Comparison of ENCODE assay signal across 35 cellular contexts in the genomic region with DNA sequence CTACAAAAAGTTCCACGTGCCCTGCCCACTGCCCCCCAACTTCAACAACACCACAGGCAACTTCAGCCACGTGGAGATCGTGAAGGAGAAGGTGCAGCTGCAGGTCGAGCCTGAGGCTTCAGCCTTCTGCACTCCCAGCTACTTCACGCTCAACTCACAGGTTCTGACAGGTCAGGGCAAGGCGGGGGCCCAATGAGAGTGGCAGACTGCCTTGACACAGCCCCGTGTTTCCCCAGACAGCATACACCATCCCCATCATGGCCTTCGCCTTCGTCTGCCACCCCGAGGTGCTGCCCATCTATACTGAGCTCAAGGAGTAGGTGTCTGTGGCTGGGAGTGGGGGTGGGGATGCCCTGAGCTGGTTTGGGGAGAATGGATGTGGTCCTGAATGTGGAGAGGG. TPM values are rescaled to one million over a fixed set of nuclear protein-coding genes. Genes with fewer than 3 reads are reported as not detected.
"Had no signal": no experiment of that assay in that cellular context is flagged by ENCODE, and none has a peak within 500 bp of the region (broad histone marks: within the 10 kb centered on the region; RNA-seq: fewer than 3 reads in every experiment).

No MANE protein-coding gene starts in this region.

- H3K9me3 ChIP-seq: ascending aorta, Peyer's patch had no signal

- H3K4me1 ChIP-seq: ascending aorta, Peyer's patch had no signal

- H3K27me3 ChIP-seq: ascending aorta, Peyer's patch had no signal

- DNase-seq: activated CD4-positive, alpha-beta memory T cell treated with anti-CD3 and anti-CD28 coated beads, Interleukin-2, amount 10 ng/mL, durations not matched to agents 7 days and 5 days; activated CD4-positive, alpha-beta T cell treated with anti-CD3 and anti-CD28 coated beads for 1 hour; activated CD4-positive, alpha-beta T cell treated with anti-CD3 and anti-CD28 coated beads for 48 hours; activated CD4-positive, CD25-positive, alpha-beta regulatory T cell; activated CD8-positive, alpha-beta memory T cell treated with anti-CD3 and anti-CD28 coated beads for 24 hours; activated CD8-positive, alpha-beta memory T cell treated with anti-CD3 and anti-CD28 coated beads, Interleukin-2, amount 10 ng/mL, durations not matched to agents 7 days and 5 days; activated CD8-positive, alpha-beta memory T cell treated with anti-CD3 and anti-CD28 coated beads, Interleukin-2, amount 50 U/mL, for 48 hours; activated effector memory CD4-positive, alpha-beta T cell treated with Interleukin-2 at 50 U/mL for 16 hours; activated naive CD4-positive, alpha-beta T cell treated with anti-CD3 and anti-CD28 coated beads, Interleukin-2, amount 50 U/mL, for 16 hours; activated naive CD8-positive, alpha-beta T cell treated with anti-CD3 and anti-CD28 coated beads for 36 hours; activated T-cell treated with anti-CD3 and anti-CD28 coated beads, Interleukin-2, amount 50 U/mL, for 48 hours; amniotic stem cell; Karpas-422; NCI-H1105; NCI-H1417 treated with DMSO at 0.1 percent for 48 hours; NCI-H1930; NCI-H2081 treated with DMSO at 0.1 percent for 48 hours; NCI-H345; NCI-H526; NCI-H748 treated with DMSO at 0.1 percent for 48 hours; NK-92 treated with Interleukin-12 subunit alpha and Interleukin-12 subunit beta, amount 100 ng/mL, for 24 hours; PC-3; Peyer's patch; Right ventricle myocardium superior; RPMI8226; SW 1271; T-helper 1 cell; T1000; WERI-Rb-1 had no signal

- ATAC-seq: activated CD8-positive, alpha-beta memory T cell treated with anti-CD3 and anti-CD28 coated beads, Interleukin-2, amount 10 ng/mL, durations not matched to agents 7 days and 5 days; K562; PC-3 had no signal

- H3K4me3 Mint-ChIP-seq: activated CD4-positive, alpha-beta memory T cell treated with anti-CD3 and anti-CD28 coated beads, Interleukin-2, amount 10 ng/mL, durations not matched to agents 7 days and 5 days; activated CD8-positive, alpha-beta memory T cell treated with anti-CD3 and anti-CD28 coated beads, Interleukin-2, amount 10 ng/mL, durations not matched to agents 7 days and 5 days; activated naive CD8-positive, alpha-beta T cell treated with anti-CD3 and anti-CD28 coated beads for 36 hours had no signal

- H3K36me3 ChIP-seq: ascending aorta, Peyer's patch had no signal

- H3K4me1 Mint-ChIP-seq: activated naive CD8-positive, alpha-beta T cell treated with anti-CD3 and anti-CD28 coated beads for 36 hours had no signal

- H3K36me3 Mint-ChIP-seq: activated CD8-positive, alpha-beta memory T cell treated with anti-CD3 and anti-CD28 coated beads, Interleukin-2, amount 10 ng/mL, durations not matched to agents 7 days and 5 days; activated naive CD8-positive, alpha-beta T cell treated with anti-CD3 and anti-CD28 coated beads for 36 hours had no signal

- H3K27ac ChIP-seq: ascending aorta, Peyer's patch, WERI-Rb-1 had no signal

- H3K4me3 ChIP-seq: ascending aorta, K562, Peyer's patch had no signal

- H3K27me3 Mint-ChIP-seq: activated CD8-positive, alpha-beta memory T cell treated with anti-CD3 and anti-CD28 coated beads, Interleukin-2, amount 10 ng/mL, durations not matched to agents 7 days and 5 days had no signal

- FAIRE-seq: K562 had no signal

- H3K9me3 Mint-ChIP-seq: activated CD4-positive, alpha-beta memory T cell treated with anti-CD3 and anti-CD28 coated beads, Interleukin-2, amount 10 ng/mL, durations not matched to agents 7 days and 5 days; activated naive CD8-positive, alpha-beta T cell treated with anti-CD3 and anti-CD28 coated beads for 36 hours had no signal

- H3K27ac Mint-ChIP-seq: activated CD4-positive, alpha-beta memory T cell treated with anti-CD3 and anti-CD28 coated beads, Interleukin-2, amount 10 ng/mL, durations not matched to agents 7 days and 5 days; activated CD8-positive, alpha-beta memory T cell treated with anti-CD3 and anti-CD28 coated beads, Interleukin-2, amount 10 ng/mL, durations not matched to agents 7 days and 5 days; activated naive CD8-positive, alpha-beta T cell treated with anti-CD3 and anti-CD28 coated beads for 36 hours had no signal

RNA-seq across cellular contexts. Expression of a gene that starts 12.6 kb away (rescaled TPM):
- total RNA-seq: activated CD4-positive, alpha-beta memory T cell treated with anti-CD3 and anti-CD28 coated beads, Interleukin-2, amount 10 ng/mL, durations not matched to agents 7 days and 5 days; activated CD8-positive, alpha-beta memory T cell treated with anti-CD3 and anti-CD28 coated beads, Interleukin-2, amount 10 ng/mL, durations not matched to agents 7 days and 5 days; ascending aorta; MCF 10A; T-helper 2 cell treated with Interferon-gamma antibody and Interleukin-4, amounts not matched to agents 100 ng/mL and 5 ng/mL, for 36 hours had no signal

RNA-seq across cellular contexts. Expression of a gene that starts 26.3 kb away (rescaled TPM):
- total RNA-seq: activated CD4-positive, alpha-beta memory T cell treated with anti-CD3 and anti-CD28 coated beads, Interleukin-2, amount 10 ng/mL, durations not matched to agents 7 days and 5 days; activated CD8-positive, alpha-beta memory T cell treated with anti-CD3 and anti-CD28 coated beads, Interleukin-2, amount 10 ng/mL, durations not matched to agents 7 days and 5 days; cardiac septum; K562; MCF 10A; NCI-H460; Peyer's patch; Right ventricle myocardium superior; T-helper 2 cell treated with Interferon-gamma antibody and Interleukin-4, amounts not matched to agents 100 ng/mL and 5 ng/mL, for 36 hours had no signal
- polyA plus RNA-seq: K562 had no signal
